8 cellular contexts compared by ENCODE assay signal in the genomic region with DNA sequence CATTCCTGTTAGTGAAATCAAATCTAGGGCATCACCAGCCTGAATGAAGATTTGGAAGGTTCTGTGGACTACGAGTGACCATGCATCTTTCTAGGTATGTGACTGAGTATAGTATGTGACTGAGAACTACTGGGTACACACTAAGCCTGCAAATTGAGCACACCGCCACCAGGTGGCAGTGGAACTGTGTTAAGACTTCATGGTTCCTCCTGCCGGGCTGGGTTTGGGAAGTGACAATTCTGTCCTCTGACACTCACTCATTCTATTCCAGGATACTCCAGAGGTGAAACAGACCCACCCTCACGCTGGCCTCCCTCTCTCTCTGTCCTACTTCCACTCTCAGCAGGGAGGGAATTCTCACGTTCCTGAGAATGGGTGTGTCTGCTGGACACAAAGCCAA.
DNase-seq lines count a peak whose midpoint lies in the region; FAIRE-seq and TF ChIP-seq lines count a peak whose summit lies in the region.

No MANE protein-coding gene starts in this region.

- no peaks in the 10 kb centered on the region for H3K36me3 Mint-ChIP-seq in activated T-cell treated with anti-CD3 and anti-CD28 coated beads, Interleukin-2, amount 50 U/mL, for 24 hours (ENCODE audit: low read depth)

- 33 to 44% (median 37%) methylated on average over 5 of the region's 5 CpGs for WGBS in small intestine, 3 donors

- no peak overlapping the region for H3K9ac ChIP-seq in NT2/D1 (ENCODE audit: insufficient read length, low read depth)

- H3K36me3 ChIP-seq in NT2/D1 (ENCODE audit: insufficient read depth, insufficient read length, low read length) (no peaks in the 10 kb centered on the region), small intestine (ENCODE audit: control insufficient read depth in 2 of 2, insufficient read depth in 2 of 2, low read length in 2 of 2) (no peaks in the 10 kb centered on the region)

- peak; percentile 51 for DNase-seq in activated T-cell treated with anti-CD3 and anti-CD28 coated beads, Interleukin-2, amount 50 U/mL, for 24 hours
- DNase-seq in activated T-cell treated with anti-CD3 and anti-CD28 coated beads for 4 hours, result no peak
- DNase-seq in NT2/D1 (ENCODE audit: low read depth, low spot score), result peak; percentile 65
- peak; percentile 12 to 70 for DNase-seq in cardiac fibroblast (ENCODE audit: low read depth in 2 of 2)
- DNase-seq in small intestine, result peak; percentile 85
- DNase-seq in inferior parietal cortex (ENCODE audit: extremely low spot score), result no peak
- no peak for DNase-seq in NCI-H226
- no peak for DNase-seq in DMS114 treated with DMSO at 0.1 percent for 48 hours (lab: John Stamatoyannopoulos, UW; ENCODE audit: unreplicated experiment)

- H3K4me1 ChIP-seq in NT2/D1 (ENCODE audit: insufficient read depth, insufficient read length) (no peaks in the 10 kb centered on the region), small intestine (ENCODE audit: control insufficient read depth in 2 of 2, insufficient read depth in 1 of 2, low read depth in 1 of 2, low read length in 1 of 2) (no peaks in the 10 kb centered on the region)

- no peak overlapping the region for H3K27ac Mint-ChIP-seq in activated T-cell treated with anti-CD3 and anti-CD28 coated beads, Interleukin-2, amount 50 U/mL, for 24 hours

- FAIRE-seq in small intestine (lab: Jason Lieb, UNC), result no peak

- H3K9me3 ChIP-seq in NT2/D1 (ENCODE audit: insufficient read depth, low read length) (peaks cover 16% of the 10 kb centered on the region; the same call in 1 of the 2 replicates), small intestine (ENCODE audit: control insufficient read depth, low read depth) (no peaks in the 10 kb centered on the region)

- H3K27me3 ChIP-seq in NT2/D1 (ENCODE audit: insufficient read depth, insufficient read length) (no peaks in the 10 kb centered on the region), small intestine (ENCODE audit: control insufficient read depth in 2 of 2, insufficient read depth in 2 of 2, low read length in 2 of 2) (no peaks in the 10 kb centered on the region)

- peaks cover 3% of the 10 kb centered on the region for H3K9me3 Mint-ChIP-seq in activated T-cell treated with anti-CD3 and anti-CD28 coated beads, Interleukin-2, amount 50 U/mL, for 24 hours

- H3K4me3 ChIP-seq in NT2/D1 (ENCODE audit: insufficient read length, low read depth), result no peak overlapping the region
- no peak overlapping the region for H3K4me3 ChIP-seq in cardiac fibroblast (replicated peaks in 1 of 2; ENCODE audit: low read depth in 2 of 2, low read length in 2 of 2)
- no peak overlapping the region for H3K4me3 ChIP-seq in small intestine (ENCODE audit: low read depth in 1 of 2, low read length in 2 of 2)

- TF ChIP-seq CTCF in cardiac fibroblast (IDR thresholded peaks at IDR 0.05; ENCODE audit: low read depth, low read length), result peak; percentile 48

- H3K4me3 Mint-ChIP-seq in activated T-cell treated with anti-CD3 and anti-CD28 coated beads, Interleukin-2, amount 50 U/mL, for 24 hours, result no peak overlapping the region

- H3K27me3 Mint-ChIP-seq in activated T-cell treated with anti-CD3 and anti-CD28 coated beads, Interleukin-2, amount 50 U/mL, for 24 hours, result no peaks in the 10 kb centered on the region

- no peaks in the 10 kb centered on the region for H3K4me1 Mint-ChIP-seq in activated T-cell treated with anti-CD3 and anti-CD28 coated beads, Interleukin-2, amount 50 U/mL, for 24 hours (ENCODE audit: low read depth)

- H3K27ac ChIP-seq in small intestine (ENCODE audit: low read depth in 1 of 2, low read length in 1 of 2), result no peak overlapping the region

Comparison
In these comparisons a context has a peak if more than half of its experiments do, and no peak if none do; other contexts are left out.
1. DNase-seq: peak in activated T-cell treated with anti-CD3 and anti-CD28 coated beads, Interleukin-2, amount 50 U/mL, for 24 hours (single experiment), NT2/D1 (single experiment), cardiac fibroblast (2 of 2) and small intestine (single experiment); none in activated T-cell treated with anti-CD3 and anti-CD28 coated beads for 4 hours (single experiment), inferior parietal cortex (single experiment), NCI-H226 (single experiment) and DMS114 treated with DMSO at 0.1 percent for 48 hours (single experiment).